Comparison of ENCODE assay signal across 8 cellular contexts in genomic region chr5:57175586-57175985, GRCh38. TPM values are rescaled to one million over a fixed set of nuclear protein-coding genes. Genes with fewer than 3 reads are reported as not detected.
A peak's percentile ranks its signal among the peaks of the same experiment; 100 is the strongest.
DNase-seq lines count a peak whose midpoint lies in the region; ATAC-seq, FAIRE-seq and TF ChIP-seq lines count a peak whose summit lies in the region.

No MANE protein-coding gene starts in this region.

- H2AFZ ChIP-seq in hepatocyte, result no peak overlapping the region

- no peak for ATAC-seq in GM18870 (IDR thresholded peaks at IDR 0.05; ENCODE audit: unreplicated experiment)

- H3K36me3 Mint-ChIP-seq in Calu3 (ENCODE audit: insufficient read depth, unreplicated experiment), result peaks cover 90% of the 10 kb centered on the region

- H3K27ac ChIP-seq in HUES48 (ENCODE audit: low read depth, low read length) (peak overlapping the region; percentile 38), hepatocyte (peak overlapping the region; percentile 99), small intestine (ENCODE audit: low read depth in 1 of 2, low read length in 1 of 2) (peak overlapping the region; percentile 32 to 44)

- peak overlapping the region; percentile 100 for H3K27ac Mint-ChIP-seq in Calu3 (ENCODE audit: unreplicated experiment)

- H3K79me2 ChIP-seq in hepatocyte, result peaks cover 68% of the 10 kb centered on the region

- BruUV-seq in Calu3 (replicated peaks; lab: Mats Ljungman, UMichigan), result TSS peak; percentile 28

- no peaks in the 10 kb centered on the region for H3K9me2 ChIP-seq in hepatocyte (replicated peaks; ENCODE audit: insufficient read depth)

- intact Hi-C loops in Calu3 (cut with micrococcal nuclease; ENCODE audit: unreplicated experiment), result no loop called here

- 0 out of 2 replicates have a peak, but pooled peaks cover 8% of the 10 kb centered on the region for H3K4me1 ChIP-seq in HUES48 (ENCODE audit: control insufficient read depth, insufficient read depth, low read length)
- peaks cover 8% of the 10 kb centered on the region for H3K4me1 ChIP-seq in hepatocyte (ENCODE audit: insufficient read depth)
- H3K4me1 ChIP-seq in small intestine (ENCODE audit: control insufficient read depth in 2 of 2, insufficient read depth in 1 of 2, low read depth in 1 of 2, low read length in 1 of 2), result peaks cover 3 to 9% of the 10 kb centered on the region in 2 donors

- TF ChIP-seq CTCF in Calu3 (IDR thresholded peaks at IDR 0.05; ENCODE audit: unreplicated experiment), result no peak
- TF ChIP-seq CTCF in hepatocyte (IDR thresholded peaks at IDR 0.05; ENCODE audit: poor library complexity), result no peak

- no peak for FAIRE-seq in small intestine (lab: Jason Lieb, UNC)

- H3K4me3 ChIP-seq in HUES48 (ENCODE audit: low read depth, low read length), result peak overlapping the region; percentile 99
- H3K4me3 ChIP-seq in hepatocyte, result peak overlapping the region; percentile 66
- H3K4me3 ChIP-seq in small intestine (ENCODE audit: low read depth in 1 of 2, low read length in 2 of 2), result peak overlapping the region; percentile 30 to 98

- peaks cover 59% of the 10 kb centered on the region for H4K20me1 ChIP-seq in hepatocyte (ENCODE audit: insufficient read depth, poor library complexity, severe bottlenecking)

- H3K4me2 ChIP-seq in hepatocyte, result peak overlapping the region; percentile 84

- H3K4me3 Mint-ChIP-seq in Calu3 (ENCODE audit: low read depth, unreplicated experiment), result peak overlapping the region; percentile 100

- H3K9me3 ChIP-seq in HUES48 (ENCODE audit: control insufficient read depth, insufficient read depth, low read length) (no peaks in the 10 kb centered on the region), hepatocyte (ENCODE audit: low read depth) (no peaks in the 10 kb centered on the region), small intestine (ENCODE audit: control insufficient read depth, low read depth) (no peaks in the 10 kb centered on the region)

- DNase-seq in Calu3, result peak; percentile 43
- peak; percentile 63 for DNase-seq in activated naive CD4-positive, alpha-beta T cell treated with Interleukin-2 at 50 U/mL for 16 hours
- peak; percentile 37 for DNase-seq in hepatocyte (ENCODE audit: low spot score)
- DNase-seq in small intestine, result no peak
- DNase-seq in HuH-7 (ENCODE audit: low spot score), result no peak
- no peak for DNase-seq in NCI-H2196 treated with DMSO at 0.1 percent for 48 hours (lab: John Stamatoyannopoulos, UW; ENCODE audit: unreplicated experiment)

- H3K9me3 Mint-ChIP-seq in Calu3 (ENCODE audit: low read depth, unreplicated experiment), result no peaks in the 10 kb centered on the region

- no peaks in the 10 kb centered on the region for H3K27me3 Mint-ChIP-seq in Calu3 (ENCODE audit: unreplicated experiment)

- CTCF ChIA-PET in Calu3 (lab: Charles Lee), result no interaction called here

- H3K36me3 ChIP-seq in HUES48 (ENCODE audit: control insufficient read depth, insufficient read depth, low read length), result peaks cover 35% of the 10 kb centered on the region
- H3K36me3 ChIP-seq in hepatocyte (replicated peaks; ENCODE audit: insufficient read depth, low read depth), result no peaks in the 10 kb centered on the region
- H3K36me3 ChIP-seq in small intestine (ENCODE audit: control insufficient read depth in 2 of 2, insufficient read depth in 2 of 2, low read length in 2 of 2), result peaks cover 0 to 3% of the 10 kb centered on the region in 2 donors

- 0% methylated on average over 5 of the region's 5 CpGs for WGBS in hepatocyte (ENCODE audit: low lambda C conversion rate, missing lambda C conversion rate)
- 1 to 2% (median 1%) methylated on average over 5 of the region's 5 CpGs for WGBS in small intestine, 3 donors

- H3K27me3 ChIP-seq in HUES48 (ENCODE audit: control insufficient read depth, insufficient read depth, low read length), result no peaks in the 10 kb centered on the region
- H3K27me3 ChIP-seq in hepatocyte, result no peaks in the 10 kb centered on the region
- H3K27me3 ChIP-seq in small intestine (ENCODE audit: control insufficient read depth in 2 of 2, insufficient read depth in 2 of 2, low read length in 2 of 2), result no peaks in the 10 kb centered on the region

- peak overlapping the region; percentile 100 for H3K9ac ChIP-seq in HUES48 (ENCODE audit: low read depth, low read length)

- H3K4me1 Mint-ChIP-seq in Calu3 (ENCODE audit: low read depth, unreplicated experiment), result peaks cover 17% of the 10 kb centered on the region

RNA-seq across cellular contexts. Expression of gene GPBP1, which starts 1.7 kb away (rescaled TPM):
- 105 and 107 TPM in 2 replicates for total RNA-seq in Calu3 (2022)
- total RNA-seq in hepatocyte, result 86.1 and 95.4 TPM in 2 replicates
- 47.0 and 49.0 TPM in 2 replicates for polyA plus RNA-seq in hepatocyte
- 10 to 100 TPM; 41.4 to 47.4 (median 43.0) TPM for polyA plus RNA-seq in small intestine

Comparison
In these comparisons a context has a peak if more than half of its experiments do, and no peak if none do; other contexts are left out.
1. DNase-seq: peak in Calu3 (single experiment), activated naive CD4-positive, alpha-beta T cell treated with Interleukin-2 at 50 U/mL for 16 hours (single experiment) and hepatocyte (single experiment); none in small intestine (single experiment), HuH-7 (single experiment) and NCI-H2196 treated with DMSO at 0.1 percent for 48 hours (single experiment).
2. H3K27ac ChIP-seq: peak in every context shown above with its lines; median percentile 99 in hepatocyte; 38 in HUES48; 38 in small intestine.
3. Peak in every context shown above with its lines, with median percentiles within 50 percentile points of each other: H3K4me3 ChIP-seq.